In the genomic region with DNA sequence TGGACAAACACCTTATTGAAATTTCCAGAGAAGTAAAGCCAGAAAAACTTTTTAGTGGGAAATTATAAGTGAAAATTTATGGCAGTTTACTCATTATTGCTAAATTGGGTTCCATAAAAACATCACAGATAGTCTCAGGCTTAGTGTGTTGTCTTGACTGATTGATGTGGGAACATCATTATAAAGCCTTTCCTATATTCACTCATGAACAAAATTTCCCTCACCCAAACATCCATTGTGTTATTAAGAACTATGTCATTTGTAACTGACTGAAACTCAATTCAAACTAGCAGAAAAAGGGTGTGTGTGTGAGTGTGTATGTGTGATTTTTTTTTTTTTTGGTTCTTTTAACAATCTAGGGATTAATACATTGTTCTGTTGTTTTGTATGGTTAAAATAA, we compare ENCODE assay signal across 1 cellular context.
TF ChIP-seq lines count a peak whose summit lies in the region.

No MANE protein-coding gene starts in this region.

TF ChIP-seq in GM12878, 131 proteins besides CTCF, POLR2A, EP300 and RAD21 (continued from another document):
- TF ChIP-seq, protein P1, sequence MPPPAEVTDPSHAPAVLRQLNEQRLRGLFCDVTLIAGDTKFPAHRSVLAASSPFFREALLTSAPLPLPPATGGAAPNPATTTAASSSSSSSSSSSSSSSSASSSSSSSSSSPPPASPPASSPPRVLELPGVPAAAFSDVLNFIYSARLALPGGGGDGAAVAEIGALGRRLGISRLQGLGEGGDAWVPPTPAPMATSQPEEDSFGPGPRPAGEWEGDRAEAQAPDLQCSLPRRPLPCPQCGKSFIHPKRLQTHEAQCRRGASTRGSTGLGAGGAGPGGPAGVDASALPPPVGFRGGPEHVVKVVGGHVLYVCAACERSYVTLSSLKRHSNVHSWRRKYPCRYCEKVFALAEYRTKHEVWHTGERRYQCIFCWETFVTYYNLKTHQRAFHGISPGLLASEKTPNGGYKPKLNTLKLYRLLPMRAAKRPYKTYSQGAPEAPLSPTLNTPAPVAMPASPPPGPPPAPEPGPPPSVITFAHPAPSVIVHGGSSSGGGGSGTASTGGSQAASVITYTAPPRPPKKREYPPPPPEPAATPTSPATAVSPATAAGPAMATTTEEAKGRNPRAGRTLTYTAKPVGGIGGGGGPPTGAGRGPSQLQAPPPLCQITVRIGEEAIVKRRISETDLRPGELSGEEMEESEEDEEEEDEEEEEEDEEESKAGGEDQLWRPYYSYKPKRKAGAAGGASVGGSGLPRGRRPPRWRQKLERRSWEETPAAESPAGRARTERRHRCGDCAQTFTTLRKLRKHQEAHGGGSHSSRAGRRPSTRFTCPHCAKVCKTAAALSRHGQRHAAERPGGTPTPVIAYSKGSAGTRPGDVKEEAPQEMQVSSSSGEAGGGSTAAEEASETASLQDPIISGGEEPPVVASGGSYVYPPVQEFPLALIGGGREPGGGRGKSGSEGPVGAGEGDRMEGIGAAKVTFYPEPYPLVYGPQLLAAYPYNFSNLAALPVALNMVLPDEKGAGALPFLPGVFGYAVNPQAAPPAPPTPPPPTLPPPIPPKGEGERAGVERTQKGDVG (CRISPR knock-in tag; IDR thresholded peaks at IDR 0.05): no peak
- TF ChIP-seq ZNF384 (IDR thresholded peaks at IDR 0.05; ENCODE audit: borderline replicate concordance, low read depth, low read length) (peak; percentile 40; the same call in 1 of the 2 replicates), MTA2 (IDR thresholded peaks at IDR 0.05; ENCODE audit: low read depth) (peak; percentile 75), HDAC6 (IDR thresholded peaks at IDR 0.05; ENCODE audit: unreplicated experiment) (no peak), CHD4 (IDR thresholded peaks at IDR 0.05) (no peak), JUNB (IDR thresholded peaks at IDR 0.05) (peak; percentile 29; the same call in 1 of the 2 replicates), NR2C2 (IDR thresholded peaks at IDR 0.05; ENCODE audit: borderline replicate concordance, control insufficient read depth, insufficient read length, low read depth) (no peak), CHD1 (IDR thresholded peaks at IDR 0.05; ENCODE audit: low read depth, low read length) (no peak), EGR1 (IDR thresholded peaks at IDR 0.05; ENCODE audit: borderline replicate concordance in 1 of 2, low read depth in 2 of 2, low read length in 2 of 2) (no peak), TCF7 (IDR thresholded peaks at IDR 0.05; ENCODE audit: borderline replicate concordance) (peak; percentile 70; the same call in 1 of the 2 replicates), NRF1 (conservative IDR thresholded peaks at IDR 0.05; ENCODE audit: low read depth, low read length) (no peak), HDAC2 (IDR thresholded peaks at IDR 0.05) (no peak), CREB1 (IDR thresholded peaks at IDR 0.05; ENCODE audit: low read depth) (no peak), TCF12 (IDR thresholded peaks at IDR 0.05; ENCODE audit: low read depth, low read length) (no peak), MXI1 (IDR thresholded peaks at IDR 0.05; ENCODE audit: low read depth, low read length) (no peak), IKZF2 (IDR thresholded peaks at IDR 0.05) (peak in 1 of 2 experiments; percentile 33; a peak in 1 of 4 replicates)
- TF ChIP-seq, protein P2, sequence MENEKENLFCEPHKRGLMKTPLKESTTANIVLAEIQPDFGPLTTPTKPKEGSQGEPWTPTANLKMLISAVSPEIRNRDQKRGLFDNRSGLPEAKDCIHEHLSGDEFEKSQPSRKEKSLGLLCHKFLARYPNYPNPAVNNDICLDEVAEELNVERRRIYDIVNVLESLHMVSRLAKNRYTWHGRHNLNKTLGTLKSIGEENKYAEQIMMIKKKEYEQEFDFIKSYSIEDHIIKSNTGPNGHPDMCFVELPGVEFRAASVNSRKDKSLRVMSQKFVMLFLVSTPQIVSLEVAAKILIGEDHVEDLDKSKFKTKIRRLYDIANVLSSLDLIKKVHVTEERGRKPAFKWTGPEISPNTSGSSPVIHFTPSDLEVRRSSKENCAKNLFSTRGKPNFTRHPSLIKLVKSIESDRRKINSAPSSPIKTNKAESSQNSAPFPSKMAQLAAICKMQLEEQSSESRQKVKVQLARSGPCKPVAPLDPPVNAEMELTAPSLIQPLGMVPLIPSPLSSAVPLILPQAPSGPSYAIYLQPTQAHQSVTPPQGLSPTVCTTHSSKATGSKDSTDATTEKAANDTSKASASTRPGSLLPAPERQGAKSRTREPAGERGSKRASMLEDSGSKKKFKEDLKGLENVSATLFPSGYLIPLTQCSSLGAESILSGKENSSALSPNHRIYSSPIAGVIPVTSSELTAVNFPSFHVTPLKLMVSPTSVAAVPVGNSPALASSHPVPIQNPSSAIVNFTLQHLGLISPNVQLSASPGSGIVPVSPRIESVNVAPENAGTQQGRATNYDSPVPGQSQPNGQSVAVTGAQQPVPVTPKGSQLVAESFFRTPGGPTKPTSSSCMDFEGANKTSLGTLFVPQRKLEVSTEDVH (IDR thresholded peaks at IDR 0.05; ENCODE audit: low read depth, partially characterized antibody): no peak
- TF ChIP-seq, protein P3, sequence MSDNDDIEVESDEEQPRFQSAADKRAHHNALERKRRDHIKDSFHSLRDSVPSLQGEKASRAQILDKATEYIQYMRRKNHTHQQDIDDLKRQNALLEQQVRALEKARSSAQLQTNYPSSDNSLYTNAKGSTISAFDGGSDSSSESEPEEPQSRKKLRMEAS (IDR thresholded peaks at IDR 0.05; ENCODE audit: low read depth, low read length): no peak
